ENCODE assay signal across 29 cellular contexts in genomic region chr19:8893419-8893818, GRCh38.
"Had no signal": no experiment of that assay in that cellular context is flagged by ENCODE, and none has a peak within 500 bp of the region (broad histone marks: within the 10 kb centered on the region; RNA-seq: fewer than 3 reads in every experiment).

No MANE protein-coding gene starts in this region.

- H3K27me3 ChIP-seq: neural progenitor cell, ovary, suprapubic skin, testis, tibial artery, transverse colon, uterus had no signal

- H3K4me3 Mint-ChIP-seq: naive thymus-derived CD4-positive, alpha-beta T cell; natural killer cell; nephron; neural progenitor cell; stimulated activated effector memory CD8-positive, alpha-beta T cell treated with anti-CD3 and anti-CD28 coated beads, Interleukin-12 subunit alpha, Interleukin-12 subunit beta, amount 100 ng/mL, for 72 hours; stimulated activated naive B cell treated with anti-CD40 and anti-IgM and Interleukin-4, amounts not matched to agents 10 μg/mL and 1 μg/mL and 100 μg/mL, for 72 hours; stimulated activated naive CD8-positive, alpha-beta T cell treated with anti-CD3 and anti-CD28 coated beads, Interleukin-15, amount 100 ng/mL, for 72 hours; type B pancreatic cell had no signal

- H3K4me1 ChIP-seq: neural progenitor cell, parathyroid adenoma, psoas muscle, suprapubic skin, testis, tibial artery, transverse colon, upper lobe of right lung, uterus had no signal

- H3K4me3 ChIP-seq: neural progenitor cell, ovary, psoas muscle, suprapubic skin, testis, tibial artery, transverse colon, upper lobe of right lung, uterus had no signal

- H3K9me3 Mint-ChIP-seq: natural killer cell; stimulated activated effector memory CD8-positive, alpha-beta T cell treated with anti-CD3 and anti-CD28 coated beads, Interleukin-12 subunit alpha, Interleukin-12 subunit beta, amount 100 ng/mL, for 72 hours; stimulated activated naive B cell treated with anti-CD40 and anti-IgM and Interleukin-4, amounts not matched to agents 10 μg/mL and 1 μg/mL and 100 μg/mL, for 72 hours; stimulated activated naive CD8-positive, alpha-beta T cell treated with anti-CD3 and anti-CD28 coated beads, Interleukin-15, amount 100 ng/mL, for 72 hours; type B pancreatic cell had no signal

- H3K27ac Mint-ChIP-seq: naive thymus-derived CD4-positive, alpha-beta T cell; natural killer cell; nephron; neural progenitor cell; progenitor cell of endocrine pancreas; stimulated activated effector memory CD8-positive, alpha-beta T cell treated with anti-CD3 and anti-CD28 coated beads, Interleukin-12 subunit alpha, Interleukin-12 subunit beta, amount 100 ng/mL, for 72 hours; stimulated activated naive B cell treated with anti-CD40 and anti-IgM and Interleukin-4, amounts not matched to agents 10 μg/mL and 1 μg/mL and 100 μg/mL, for 72 hours; stimulated activated naive CD8-positive, alpha-beta T cell treated with anti-CD3 and anti-CD28 coated beads, Interleukin-15, amount 100 ng/mL, for 72 hours; type B pancreatic cell had no signal

- H3K36me3 ChIP-seq: neural progenitor cell, ovary, suprapubic skin, tibial artery, transverse colon, upper lobe of right lung, uterus had no signal

- H3K9me3 ChIP-seq: ovary, psoas muscle, suprapubic skin, testis, tibial artery, transverse colon, upper lobe of right lung, uterus had no signal

- H3K36me3 Mint-ChIP-seq: naive thymus-derived CD4-positive, alpha-beta T cell; natural killer cell; neural progenitor cell; stimulated activated effector memory CD8-positive, alpha-beta T cell treated with anti-CD3 and anti-CD28 coated beads, Interleukin-12 subunit alpha, Interleukin-12 subunit beta, amount 100 ng/mL, for 72 hours; stimulated activated naive B cell treated with anti-CD40 and anti-IgM and Interleukin-4, amounts not matched to agents 10 μg/mL and 1 μg/mL and 100 μg/mL, for 72 hours; type B pancreatic cell had no signal

- H3K27me3 Mint-ChIP-seq: progenitor cell of endocrine pancreas; stimulated activated naive B cell treated with anti-CD40 and anti-IgM and Interleukin-4, amounts not matched to agents 10 μg/mL and 1 μg/mL and 100 μg/mL, for 72 hours; stimulated activated naive CD8-positive, alpha-beta T cell treated with anti-CD3 and anti-CD28 coated beads, Interleukin-15, amount 100 ng/mL, for 72 hours; type B pancreatic cell had no signal

- ATAC-seq: naive thymus-derived CD4-positive, alpha-beta T cell; natural killer cell; psoas muscle; right cardiac atrium; sciatic nerve; stimulated activated effector memory CD8-positive, alpha-beta T cell treated with anti-CD3 and anti-CD28 coated beads, Interleukin-12 subunit alpha, Interleukin-12 subunit beta, amount 100 ng/mL, for 72 hours; stimulated activated naive B cell treated with anti-CD40 and anti-IgM and Interleukin-4, amounts not matched to agents 10 μg/mL and 1 μg/mL and 100 μg/mL, for 72 hours; stimulated activated naive CD8-positive, alpha-beta T cell treated with anti-CD3 and anti-CD28 coated beads, Interleukin-15, amount 100 ng/mL, for 72 hours; stimulated activated naive CD8-positive, alpha-beta T cell treated with anti-CD3 and anti-CD28 coated beads, Interleukin-15, Interleukin-2, amounts not matched to agents 100 U/mL and 50 U/mL, for 24 hours; upper lobe of right lung had no signal

- DNase-seq: naive thymus-derived CD4-positive, alpha-beta T cell; natural killer cell; occipital lobe; ovary; posterior cingulate gyrus; psoas muscle; right cardiac atrium; small intestine; stimulated activated CD4-positive, alpha-beta T cell treated with anti-CD3 and anti-CD28 coated beads, Interleukin-15, amount 100 ng/mL, for 24 hours; stimulated activated CD4-positive, alpha-beta T cell treated with anti-CD3 and anti-CD28 coated beads, Interleukin-2, amount 100 ng/mL, for 24 hours; stimulated activated CD4-positive, alpha-beta T cell treated with anti-CD3 and anti-CD28 coated beads, Interleukin-2, amount 100 ng/mL, for 48 hours; stimulated activated CD4-positive, alpha-beta T cell treated with anti-CD3 and anti-CD28 coated beads, Interleukin-4, amount 100 ng/mL, for 24 hours; stimulated activated naive B cell treated with anti-CD40 and anti-IgM and Interleukin-4, amounts not matched to agents 10 μg/mL and 1 μg/mL and 100 μg/mL, for 72 hours; stimulated activated naive CD8-positive, alpha-beta T cell treated with anti-CD3 and anti-CD28 coated beads, Interleukin-15, amount 100 ng/mL, for 72 hours; stimulated activated naive CD8-positive, alpha-beta T cell treated with anti-CD3 and anti-CD28 coated beads, Interleukin-15, Interleukin-2, amounts not matched to agents 100 U/mL and 50 U/mL, for 24 hours; substantia nigra; testis; tibial artery; transverse colon; upper lobe of right lung; uterus had no signal

- H3K4me1 Mint-ChIP-seq: natural killer cell; nephron; neural progenitor cell; stimulated activated effector memory CD8-positive, alpha-beta T cell treated with anti-CD3 and anti-CD28 coated beads, Interleukin-12 subunit alpha, Interleukin-12 subunit beta, amount 100 ng/mL, for 72 hours; stimulated activated naive B cell treated with anti-CD40 and anti-IgM and Interleukin-4, amounts not matched to agents 10 μg/mL and 1 μg/mL and 100 μg/mL, for 72 hours; stimulated activated naive CD8-positive, alpha-beta T cell treated with anti-CD3 and anti-CD28 coated beads, Interleukin-15, amount 100 ng/mL, for 72 hours had no signal

- FAIRE-seq: small intestine had no signal

- H3K27ac ChIP-seq: neural progenitor cell, ovary, parathyroid adenoma, psoas muscle, suprapubic skin, testis, tibial artery, transverse colon, upper lobe of right lung, uterus had no signal
